In genomic region chr21:41482321-41482720, GRCh38 we compare ENCODE assay signal across 21 cellular contexts. TPM values are rescaled to one million over a fixed set of nuclear protein-coding genes. Genes with fewer than 3 reads are reported as not detected.
DNase-seq lines count a peak whose midpoint lies in the region; ATAC-seq, FAIRE-seq and TF ChIP-seq lines count a peak whose summit lies in the region.
"Had no signal": no experiment of that assay in that cellular context is flagged by ENCODE, and none has a peak within 500 bp of the region (broad histone marks: within the 10 kb centered on the region; RNA-seq: fewer than 3 reads in every experiment).

No MANE protein-coding gene starts in this region.

- intact Hi-C loops in GM12878 (cut with micrococcal nuclease; ENCODE audit: unreplicated experiment) = loop anchor here (5.0 kb wide), 1 partner anchor 120 kb away; no protein-coding TSS in a partner anchor

- no peak for TF ChIP-seq CTCF in GM12878 (IDR thresholded peaks at IDR 0.05 in 2 of 3, conservative IDR thresholded peaks at IDR 0.05 in 1 of 3; ENCODE audit: control insufficient read depth in 2 of 3, extremely low read depth in 1 of 3, insufficient read depth in 1 of 3, low read depth in 3 of 3, low read length in 3 of 3)

- no peak overlapping the region for H3K4me2 ChIP-seq in GM12878 (ENCODE audit: control insufficient read depth, insufficient read depth)

- 6% methylated on average over 6 of the region's 6 CpGs for WGBS in GM12878 (ENCODE audit: insufficient coverage, insufficient replicate concordance, low lambda C conversion rate, missing lambda C conversion rate)

- RAD21 ChIA-PET in GM12878 (lab: Charles Lee; ENCODE audit: unreplicated experiment) = interaction anchor here (0.9 to 2.4 kb wide), 4 partner anchors 43 to 199 kb away, joined by 3 to 8 read pairs (median 5); no protein-coding TSS in a partner anchor

- no peaks in the 10 kb centered on the region for H4K20me1 ChIP-seq in GM12878 (ENCODE audit: control insufficient read depth, insufficient read depth)

- CTCF ChIA-PET in GM12878 (lab: Yijun Ruan, JAX) = interaction anchor here (2.5 to 2.9 kb wide), 2 partner anchors 113 to 199 kb away, joined by 8 to 16 read pairs; no protein-coding TSS in a partner anchor

- BruUV-seq in GM12878 (replicated peaks; lab: Mats Ljungman, UMichigan) = no TSS peak

- H3K9me3 ChIP-seq in GM12878 (replicated peaks; ENCODE audit: control insufficient read depth, insufficient read depth, low read length) = no peaks in the 10 kb centered on the region
- H3K9me3 ChIP-seq: colonic mucosa, uterus had no signal

- peak; percentile 63 for DNase-seq in NCI-H187 treated with DMSO at 0.1 percent for 48 hours (lab: John Stamatoyannopoulos, UW)
- no peak for DNase-seq in NCI-H187 (lab: John Stamatoyannopoulos, UW)
- peak; percentile 34 for DNase-seq in NCI-H2107 (lab: John Stamatoyannopoulos, UW)
- DNase-seq in GM12878 (ENCODE audit: low read depth, low spot score) = no peak
- peak; percentile 82 for DNase-seq in renal cortical epithelial cell (ENCODE audit: low read depth)
- no peak for DNase-seq in activated CD8-positive, alpha-beta memory T cell treated with anti-CD3 and anti-CD28 coated beads, Interleukin-2, amount 50 U/mL, for 4 hours
- DNase-seq in stimulated activated CD4-positive, alpha-beta T cell treated with anti-CD3 and anti-CD28 coated beads, Interleukin-4, amount 100 ng/mL, for 1 hour = no peak
- DNase-seq: activated CD4-positive, CD25-positive, alpha-beta regulatory T cell; amygdala; colonic mucosa; COR-L47; GOT3; NCI-H1930; NCI-H82; T-cell; uterus had no signal

- TF ChIP-seq EP300 in GM12878 (IDR thresholded peaks at IDR 0.05; ENCODE audit: borderline replicate concordance in 1 of 2, control insufficient read depth in 1 of 2, low read depth in 2 of 2, low read length in 2 of 2) = no peak

- in situ Hi-C loops in GM12878 (cut with MboI) = no loop called here

- H3K27ac ChIP-seq in GM12878 (ENCODE audit: control insufficient read depth, insufficient read depth) = no peak overlapping the region
- H3K27ac ChIP-seq: colonic mucosa, uterus had no signal

- no peaks in the 10 kb centered on the region for H3K79me2 ChIP-seq in GM12878 (ENCODE audit: control insufficient read depth, insufficient read depth, low read length)

- no peaks in the 10 kb centered on the region for H3K27me3 ChIP-seq in GM12878 (replicated peaks in 1 of 2; ENCODE audit: control insufficient read depth in 2 of 2, insufficient read depth in 2 of 2, low read length in 1 of 2)
- H3K27me3 ChIP-seq: colonic mucosa, uterus had no signal

- TF ChIP-seq POLR2A in GM12878 (IDR thresholded peaks at IDR 0.05; ENCODE audit: low read depth, low read length) = no peak

- FAIRE-seq in GM12878 (lab: Jason Lieb, UNC) = no peak
- FAIRE-seq: A204.1 had no signal

- ATAC-seq in GM12878 (peak; percentile 37; the same call in 2 of the 3 replicates), HG03378 (IDR thresholded peaks at IDR 0.05; ENCODE audit: unreplicated experiment) (no peak)
- ATAC-seq: T-cell had no signal

- SMC1A ChIA-PET in GM12878 (lab: Charles Lee; ENCODE audit: uncharacterized antibody, unreplicated experiment) = interaction anchor here (0.7 to 1.9 kb wide), 7 partner anchors 24 to 199 kb away, joined by 3 to 4 read pairs (median 4); no protein-coding TSS in a partner anchor

- no peak overlapping the region for H3K9ac ChIP-seq in GM12878 (ENCODE audit: control insufficient read depth, insufficient read depth, low read length)

- H3K36me3 ChIP-seq in GM12878 (ENCODE audit: control insufficient read depth in 2 of 2, insufficient read depth in 2 of 2, low read length in 1 of 2) = no peaks in the 10 kb centered on the region
- H3K36me3 ChIP-seq: uterus had no signal

- POLR2A ChIA-PET in GM12878 (lab: Charles Lee) = interaction anchor here (0.5 kb wide), 1 partner anchor 1503 kb away, joined by 5 read pairs; no protein-coding TSS in a partner anchor

- H3K4me3 ChIP-seq in GM12878 = no peak overlapping the region
- H3K4me3 ChIP-seq: colonic mucosa, uterus had no signal

- H3K4me1 ChIP-seq in GM12878 (ENCODE audit: control insufficient read depth, insufficient read depth, low read length) = 0 out of 2 replicates have a peak, but pooled peaks cover 3% of the 10 kb centered on the region
- H3K4me1 ChIP-seq: colonic mucosa, uterus had no signal

- H2AFZ ChIP-seq in GM12878 (ENCODE audit: control insufficient read depth, low read depth, low read length) = no peak overlapping the region

- TF ChIP-seq RAD21 in GM12878 (IDR thresholded peaks at IDR 0.05; ENCODE audit: insufficient read depth, low read depth, low read length) = no peak

TF ChIP-seq in GM12878, 131 proteins besides CTCF, POLR2A, EP300 and RAD21:
- no peak for TF ChIP-seq MLLT1 (IDR thresholded peaks at IDR 0.05)
- TF ChIP-seq KDM1A (IDR thresholded peaks at IDR 0.05; ENCODE audit: borderline replicate concordance) = no peak
- no peak for TF ChIP-seq IRF4 (IDR thresholded peaks at IDR 0.05; ENCODE audit: low read depth, low read length)
TF ChIP-seq in GM12878: peak in this region for 0.

RNA-seq across cellular contexts. Expression of gene TMPRSS2, which starts 25.6 kb away (rescaled TPM):
- not detected in 2 replicates for total RNA-seq in GM12878 (2013; cell fraction: nucleolus; rRNA removed)
- total RNA-seq in GM12878 (2014; rRNA removed) (not detected in 2 replicates), GM12878 (2014; rRNA removed; fragmentation: Illumina TruSeq; extraction: Trizol) (not detected in 2 replicates), GM12878 (2021) (0.16 and 0.26 TPM in 2 replicates), renal cortical epithelial cell (2.5 and 17.0 TPM in 2 replicates)
- polyA plus RNA-seq in GM12878 (2011; ENCODE audit: low read depth) = not detected
- polyA plus RNA-seq in GM12878 (2011; rRNA removed) (not detected in 2 replicates), GM12878 (2014; fragmentation: Illumina TruSeq; extraction: Trizol) (not detected in 2 replicates), GM12878 (2014; fragmentation: Nextera tagmentation; extraction: Ambion mirVana) (not detected), GM12878 (2014; rRNA removed) (0.19 TPM in 1 of 2 replicates, not detected in the other), GM12878 (2016; fragmentation: Nextera tagmentation; extraction: Ambion mirVana) (not detected)
- not detected in 2 replicates for polyA plus RNA-seq in GM12878 (2011; cell fraction: cytosol; rRNA removed)
- polyA plus RNA-seq in GM12878 (2011; cell fraction: nucleus; rRNA removed) = not detected in 2 replicates
- not detected in 2 replicates for polyA plus RNA-seq in GM12878 (2012)
- polyA minus RNA-seq in GM12878 (2011; rRNA and poly(A)+ RNA removed) = not detected in 2 replicates
- polyA minus RNA-seq in GM12878 (2011; cell fraction: cytosol; rRNA and poly(A)+ RNA removed) = not detected in 2 replicates
- not detected in 2 replicates for polyA minus RNA-seq in GM12878 (2011; cell fraction: nucleus; rRNA and poly(A)+ RNA removed)
- total RNA-seq: activated CD8-positive, alpha-beta memory T cell treated with anti-CD3 and anti-CD28 coated beads for 36 hours; activated T-helper 2 cell treated with anti-CD3 and anti-CD28 coated beads, Interferon-gamma antibody, Interleukin-2, Interleukin-4, amounts not matched to agents 10 μg/mL and 5 μg/mL and 100 μg/mL, durations not matched to agents 14 hours and 24 hours and 36 hours; lung microvascular endothelial cell had no signal

RNA-seq across cellular contexts. Expression of gene MX1, which starts 56.3 kb away (rescaled TPM):
- 488 and 545 TPM in 2 replicates for total RNA-seq in GM12878 (2013; cell fraction: nucleolus; rRNA removed)
- total RNA-seq in GM12878 (2014; rRNA removed) = 385 and 432 TPM in 2 replicates
- 354 and 364 TPM in 2 replicates for total RNA-seq in GM12878 (2014; rRNA removed; fragmentation: Illumina TruSeq; extraction: Trizol)
- total RNA-seq in GM12878 (2021) = 380 and 405 TPM in 2 replicates
- polyA plus RNA-seq in GM12878 (2011; ENCODE audit: low read depth) = 255 TPM
- 337 and 367 TPM in 2 replicates for polyA plus RNA-seq in GM12878 (2011; rRNA removed)
- polyA plus RNA-seq in GM12878 (2011; cell fraction: cytosol; rRNA removed) = 403 and 416 TPM in 2 replicates
- 596 and 625 TPM in 2 replicates for polyA plus RNA-seq in GM12878 (2011; cell fraction: nucleus; rRNA removed)
- 327 and 366 TPM in 2 replicates for polyA plus RNA-seq in GM12878 (2012)
- 293 and 352 TPM in 2 replicates for polyA plus RNA-seq in GM12878 (2014; fragmentation: Illumina TruSeq; extraction: Trizol)
- polyA plus RNA-seq in GM12878 (2014; fragmentation: Nextera tagmentation; extraction: Ambion mirVana) = 10 to 100 TPM; 75.9 to 90.9 TPM
- 308 and 311 TPM in 2 replicates for polyA plus RNA-seq in GM12878 (2014; rRNA removed)
- 100 to 1,000 TPM; 242 to 247 TPM for polyA plus RNA-seq in GM12878 (2016; fragmentation: Nextera tagmentation; extraction: Ambion mirVana)
- polyA minus RNA-seq in GM12878 (2011; rRNA and poly(A)+ RNA removed) = 680 and 808 TPM in 2 replicates
- 217 and 223 TPM in 2 replicates for polyA minus RNA-seq in GM12878 (2011; cell fraction: cytosol; rRNA and poly(A)+ RNA removed)
- 429 and 648 TPM in 2 replicates for polyA minus RNA-seq in GM12878 (2011; cell fraction: nucleus; rRNA and poly(A)+ RNA removed)
- total RNA-seq in renal cortical epithelial cell = 12.3 and 60.8 TPM in 2 replicates

Comparison
In these comparisons a context has a peak if more than half of its experiments do, and no peak if none do; other contexts are left out.
1. DNase-seq: peak in NCI-H187 treated with DMSO at 0.1 percent for 48 hours (single experiment), NCI-H2107 (single experiment) and renal cortical epithelial cell (single experiment); none in NCI-H187 (0 of 2), GM12878 (single experiment), activated CD8-positive, alpha-beta memory T cell treated with anti-CD3 and anti-CD28 coated beads, Interleukin-2, amount 50 U/mL, for 4 hours (single experiment) and stimulated activated CD4-positive, alpha-beta T cell treated with anti-CD3 and anti-CD28 coated beads, Interleukin-4, amount 100 ng/mL, for 1 hour (single experiment).